5 cellular contexts compared by ENCODE assay signal in genomic region chr2:107290041-107290440, GRCh38.
"Had no signal": no experiment of that assay in that cellular context is flagged by ENCODE, and none has a peak within 500 bp of the region (broad histone marks: within the 10 kb centered on the region; RNA-seq: fewer than 3 reads in every experiment).

No MANE protein-coding gene starts in this region.

- DNase-seq: GM23248, GOT3, H7, IMR-90, KG1 had no signal
